7 cellular contexts compared by ENCODE assay signal in genomic region chr16:30657866-30658730, GRCh38.
DNase-seq lines count a peak whose midpoint lies in the region; ATAC-seq and TF ChIP-seq lines count a peak whose summit lies in the region.

FBRS (plus strand) TSS chr16:30658431; CDS start chr16:30659519, 1,088 bp downstream.

- DNase-seq in NCI-H2029 treated with DMSO at 0.1 percent for 48 hours (lab: John Stamatoyannopoulos, UW) (peak; percentile 98), T1000 (lab: John Stamatoyannopoulos, UW) (peak; percentile 99), astrocyte of the spinal cord (ENCODE audit: low read depth, low spot score) (peak; percentile 100), hippocampal formation (lab: John Stamatoyannopoulos, UW) (peak; percentile 100), retinal pigment epithelial cell (ENCODE audit: low read depth) (peak; percentile 100)

- in situ Hi-C loops in astrocyte of the spinal cord (cut with HindIII; ENCODE audit: low sequenced_read_pairs), result no loop called here

- peak; percentile 77 for TF ChIP-seq POLR2A in GM18505 (IDR thresholded peaks at IDR 0.05; ENCODE audit: borderline replicate concordance, extremely low read depth, insufficient read depth, insufficient read length)

- TF ChIP-seq CTCF in astrocyte of the spinal cord (IDR thresholded peaks at IDR 0.05; ENCODE audit: low read depth, low read length) (peak; percentile 72), retinal pigment epithelial cell (conservative IDR thresholded peaks at IDR 0.05; ENCODE audit: low read depth, low read length) (peak; percentile 68)

- H3K4me3 ChIP-seq in astrocyte of the spinal cord (ENCODE audit: low read depth, low read length) (peak within 1 kb of the TSS; percentile 91), retinal pigment epithelial cell (ENCODE audit: low read length) (peak within 1 kb of the TSS; percentile 90)

- peak; percentile 62 for ATAC-seq in GM18505 (IDR thresholded peaks at IDR 0.05; ENCODE audit: unreplicated experiment)
- ATAC-seq in HG02981 (IDR thresholded peaks at IDR 0.05; ENCODE audit: unreplicated experiment), result peak; percentile 65

Comparison
In these comparisons a context has a peak if more than half of its experiments do, and no peak if none do; other contexts are left out.
1. Peak in every context shown above with its lines: DNase-seq, ATAC-seq and H3K4me3 ChIP-seq.